Comparison of ENCODE assay signal across 12 cellular contexts in the genomic region with DNA sequence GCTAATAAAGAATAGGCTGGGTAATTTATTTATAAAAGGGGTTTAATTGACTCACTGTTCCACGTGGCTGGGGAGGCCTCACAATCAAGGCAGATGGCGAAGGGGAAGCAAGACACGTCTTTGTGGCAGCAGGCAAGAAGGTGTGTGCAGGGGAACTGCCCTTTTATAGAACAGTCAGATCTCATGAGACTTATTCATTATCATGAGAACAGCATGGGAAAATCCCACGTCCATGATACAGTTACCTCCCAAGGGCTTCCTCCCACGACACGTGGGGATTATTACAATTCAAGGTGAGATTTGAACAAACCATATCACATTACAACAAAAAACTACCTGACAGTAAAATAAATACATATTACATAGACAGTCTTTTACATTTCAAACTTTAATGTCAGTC.
DNase-seq lines count a peak whose midpoint lies in the region; ATAC-seq and TF ChIP-seq lines count a peak whose summit lies in the region.
"Had no signal": no experiment of that assay in that cellular context is flagged by ENCODE, and none has a peak within 500 bp of the region (broad histone marks: within the 10 kb centered on the region; RNA-seq: fewer than 3 reads in every experiment).

No MANE protein-coding gene starts in this region.

- no peak overlapping the region for H3K4me3 ChIP-seq in endodermal cell (ENCODE audit: low read length)

- no peaks in the 10 kb centered on the region for H3K9me3 ChIP-seq in endodermal cell (ENCODE audit: control insufficient read depth, low read length)
- H3K9me3 ChIP-seq: SK-N-SH had no signal

- ATAC-seq in GM21390 (IDR thresholded peaks at IDR 0.05; ENCODE audit: unreplicated experiment) = peak; percentile 62
- ATAC-seq in HG03565 (IDR thresholded peaks at IDR 0.05; ENCODE audit: unreplicated experiment) = peak; percentile 50
- ATAC-seq: right cardiac atrium had no signal

- no peak overlapping the region for H3K27ac ChIP-seq in endodermal cell (ENCODE audit: low read depth, low read length)

- no peaks in the 10 kb centered on the region for H3K36me3 ChIP-seq in endodermal cell (ENCODE audit: control insufficient read depth, insufficient read depth, low read length)

- H3K4me3 Mint-ChIP-seq in endodermal cell = no peak overlapping the region
- H3K4me3 Mint-ChIP-seq: activated naive CD8-positive, alpha-beta T cell treated with anti-CD3 and anti-CD28 coated beads, Interleukin-2, amount 10 ng/mL, durations not matched to agents 7 days and 5 days had no signal

- DNase-seq in endodermal cell (no peak), GOT3 (lab: John Stamatoyannopoulos, UW) (no peak), activated gamma-delta T cell (lab: John Stamatoyannopoulos, UW) (no peak)
- DNase-seq in central memory CD4-positive, alpha-beta T cell = no peak
- DNase-seq: activated CD4-positive, alpha-beta T cell treated with anti-CD3 and anti-CD28 coated beads, Interleukin-2, amount 50 U/mL, for 48 hours; activated naive CD8-positive, alpha-beta T cell treated with anti-CD3 and anti-CD28 coated beads, Interleukin-2, amount 10 ng/mL, durations not matched to agents 7 days and 5 days; NCI-H146; right cardiac atrium; SK-N-SH had no signal

- H3K27ac Mint-ChIP-seq in endodermal cell = peak overlapping the region; percentile 64
- H3K27ac Mint-ChIP-seq: activated naive CD8-positive, alpha-beta T cell treated with anti-CD3 and anti-CD28 coated beads, Interleukin-2, amount 10 ng/mL, durations not matched to agents 7 days and 5 days had no signal

- 84% methylated on average over 6 of the region's 6 CpGs; no CpG with 5 or more reads in 1 of the 2 experiments for WGBS in endodermal cell (ENCODE audit: insufficient coverage in 1 of 2, insufficient read length in 1 of 2), 2 experiments

- H3K27me3 Mint-ChIP-seq in endodermal cell (ENCODE audit: insufficient read depth) = no peaks in the 10 kb centered on the region
- H3K27me3 Mint-ChIP-seq: activated naive CD8-positive, alpha-beta T cell treated with anti-CD3 and anti-CD28 coated beads, Interleukin-2, amount 10 ng/mL, durations not matched to agents 7 days and 5 days had no signal

- H3K4me1 ChIP-seq in endodermal cell (ENCODE audit: control insufficient read depth, insufficient read depth, low read length) = no peaks in the 10 kb centered on the region

- no peak overlapping the region for H3K9ac ChIP-seq in endodermal cell (ENCODE audit: extremely low read depth, low read length, poor library complexity, severe bottlenecking)
- H3K9ac ChIP-seq: SK-N-SH had no signal

- TF ChIP-seq POLR2A in GM15510 (IDR thresholded peaks at IDR 0.05; ENCODE audit: borderline replicate concordance, extremely low read depth, insufficient read length) = peak; percentile 35

- H3K4me1 Mint-ChIP-seq in endodermal cell = no peaks in the 10 kb centered on the region
- H3K4me1 Mint-ChIP-seq: activated naive CD8-positive, alpha-beta T cell treated with anti-CD3 and anti-CD28 coated beads, Interleukin-2, amount 10 ng/mL, durations not matched to agents 7 days and 5 days had no signal

- no peaks in the 10 kb centered on the region for H3K36me3 Mint-ChIP-seq in endodermal cell (ENCODE audit: low read depth)
- H3K36me3 Mint-ChIP-seq: activated naive CD8-positive, alpha-beta T cell treated with anti-CD3 and anti-CD28 coated beads, Interleukin-2, amount 10 ng/mL, durations not matched to agents 7 days and 5 days had no signal

- no peaks in the 10 kb centered on the region for H3K9me3 Mint-ChIP-seq in endodermal cell
- H3K9me3 Mint-ChIP-seq: activated naive CD8-positive, alpha-beta T cell treated with anti-CD3 and anti-CD28 coated beads, Interleukin-2, amount 10 ng/mL, durations not matched to agents 7 days and 5 days had no signal

- no peaks in the 10 kb centered on the region for H3K27me3 ChIP-seq in endodermal cell (ENCODE audit: control insufficient read depth, insufficient read depth, low read length, poor library complexity, severe bottlenecking)

- TF ChIP-seq CTCF in endodermal cell (conservative IDR thresholded peaks at IDR 0.05) = no peak
